ENCODE assay signal across 12 cellular contexts in the genomic region with DNA sequence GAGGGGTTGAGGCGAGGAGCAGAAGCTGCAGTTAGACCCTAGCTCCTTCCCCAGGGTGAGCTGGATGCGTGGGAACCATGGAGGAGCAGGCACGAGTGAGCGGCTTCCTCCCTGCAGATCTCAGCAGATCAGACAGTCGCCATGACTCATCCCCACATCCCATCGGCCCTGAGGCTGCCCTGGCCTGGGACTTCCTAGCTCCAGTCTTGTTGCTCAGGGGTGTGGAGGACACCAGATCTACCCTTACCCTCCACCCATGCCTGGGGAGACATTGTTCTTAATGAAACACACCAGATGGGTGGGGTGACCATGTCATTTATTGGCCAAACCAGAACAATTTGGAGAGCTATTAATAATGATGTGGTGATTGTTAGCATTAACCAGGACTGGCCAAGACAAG. TPM values are rescaled to one million over a fixed set of nuclear protein-coding genes. Genes with fewer than 3 reads are reported as not detected.
DNase-seq lines count a peak whose midpoint lies in the region; ATAC-seq and TF ChIP-seq lines count a peak whose summit lies in the region.
"Had no signal": no experiment of that assay in that cellular context is flagged by ENCODE, and none has a peak within 500 bp of the region (broad histone marks: within the 10 kb centered on the region; RNA-seq: fewer than 3 reads in every experiment).

No MANE protein-coding gene starts in this region.

- no peaks in the 10 kb centered on the region for H3K9me3 ChIP-seq in adrenal gland (replicated peaks in 1 of 3)
- H3K9me3 ChIP-seq in aorta (ENCODE audit: control insufficient read depth, low read length): no peaks in the 10 kb centered on the region
- H3K9me3 ChIP-seq in neural progenitor cell (ENCODE audit: low read depth): no peaks in the 10 kb centered on the region
- no peaks in the 10 kb centered on the region for H3K9me3 ChIP-seq in colonic mucosa

- intact Hi-C loops in adrenal gland (cut with DNase I): no loop called here
- intact Hi-C loops in aorta (cut with DNase I): no loop called here
- intact Hi-C loops in colonic mucosa (cut with DNase I): no loop called here

- H3K9ac ChIP-seq in neural progenitor cell (no peak overlapping the region), colonic mucosa (ENCODE audit: low read depth in 2 of 2, low read length in 2 of 2) (no peak overlapping the region)

- no peak overlapping the region for H2AFZ ChIP-seq in neural progenitor cell (replicated peaks)

- H3K4me1 ChIP-seq in adrenal gland (replicated peaks in 1 of 2): peaks cover 0 to 6% of the 10 kb centered on the region in 2 donors
- no peaks in the 10 kb centered on the region for H3K4me1 ChIP-seq in aorta (ENCODE audit: control insufficient read depth in 1 of 2, insufficient read depth in 2 of 2, low read length in 2 of 2)
- peaks cover 5% of the 10 kb centered on the region for H3K4me1 ChIP-seq in neural progenitor cell
- no peaks in the 10 kb centered on the region for H3K4me1 ChIP-seq in colonic mucosa

- peak; percentile 50 for DNase-seq in activated effector memory CD4-positive, alpha-beta T cell treated with anti-CD3 and anti-CD28 coated beads, Interleukin-2, amount 50 U/mL, for 16 hours
- no peak for DNase-seq in activated effector memory CD4-positive, alpha-beta T cell treated with Interleukin-2 at 50 U/mL for 16 hours
- DNase-seq in adrenal gland (peak in 6 of 7 donors; percentile 44 to 59 (median 53)), islet precursor cell (peak; percentile 98), aorta (peak; percentile 71 to 81), neural progenitor cell (ENCODE audit: low spot score) (no peak), GM19240 (ENCODE audit: insufficient read length, low spot score) (no peak), colonic mucosa (no peak)
- DNase-seq: 8988T; activated T-cell treated with anti-CD3 and anti-CD28 coated beads, Interleukin-2, amount 50 U/mL, for 48 hours had no signal

- H3K4me1 Mint-ChIP-seq in neural progenitor cell: peaks cover 9% of the 10 kb centered on the region

- H3K36me3 ChIP-seq in adrenal gland (replicated peaks in 1 of 2) (no peaks in the 10 kb centered on the region), aorta (ENCODE audit: control insufficient read depth in 1 of 2, insufficient read depth in 2 of 2, low read length in 1 of 2) (no peaks in the 10 kb centered on the region), neural progenitor cell (no peaks in the 10 kb centered on the region), colonic mucosa (no peaks in the 10 kb centered on the region)

- TF ChIP-seq CTCF in adrenal gland (IDR thresholded peaks at IDR 0.05): no peak
- no peak for TF ChIP-seq CTCF in neural progenitor cell (IDR thresholded peaks at IDR 0.05)
- TF ChIP-seq CTCF in colonic mucosa (IDR thresholded peaks at IDR 0.05): no peak

- H3K27me3 Mint-ChIP-seq in neural progenitor cell (ENCODE audit: insufficient read depth, low read depth): peaks cover 7% of the 10 kb centered on the region

- peaks cover 12% of the 10 kb centered on the region for H3F3A ChIP-seq in neural progenitor cell (ENCODE audit: low read depth)

- H3K27ac ChIP-seq in adrenal gland (no peak overlapping the region), aorta (ENCODE audit: low read depth in 1 of 2, low read length in 2 of 2) (no peak overlapping the region), neural progenitor cell (no peak overlapping the region), colonic mucosa (no peak overlapping the region)

- no peaks in the 10 kb centered on the region for H4K20me1 ChIP-seq in neural progenitor cell (ENCODE audit: low read depth)

- no peak overlapping the region for H3K4me3 Mint-ChIP-seq in neural progenitor cell

- WGBS in adrenal gland, 4 donors: 33 to 70% (median 43%) methylated on average over 2 to 6 of the region's 6 CpGs
- WGBS in aorta, 2 donors: 86 to 88% methylated on average over 6 of the region's 6 CpGs

- H3K27me3 ChIP-seq in adrenal gland (no peaks in the 10 kb centered on the region), aorta (ENCODE audit: control insufficient read depth in 1 of 2, insufficient read depth in 2 of 2, low read length in 1 of 2) (no peaks in the 10 kb centered on the region), neural progenitor cell (no peaks in the 10 kb centered on the region), colonic mucosa (no peaks in the 10 kb centered on the region)

- ATAC-seq in aorta (ENCODE audit: low FRiP score): no peak

- no peaks in the 10 kb centered on the region for H3K79me2 ChIP-seq in neural progenitor cell (ENCODE audit: low read depth)

- no peaks in the 10 kb centered on the region for H3K9me3 Mint-ChIP-seq in neural progenitor cell

- no peak overlapping the region for H3K4me3 ChIP-seq in adrenal gland
- H3K4me3 ChIP-seq in aorta (ENCODE audit: low read length in 2 of 2): no peak overlapping the region
- no peak overlapping the region for H3K4me3 ChIP-seq in neural progenitor cell
- no peak overlapping the region for H3K4me3 ChIP-seq in colonic mucosa

- TF ChIP-seq POLR2A in adrenal gland (IDR thresholded peaks at IDR 0.05): no peak

- no peak overlapping the region for H3K4me2 ChIP-seq in neural progenitor cell

- no peaks in the 10 kb centered on the region for H3K36me3 Mint-ChIP-seq in neural progenitor cell

- no peak overlapping the region for H3K27ac Mint-ChIP-seq in neural progenitor cell

RNA-seq across cellular contexts. Expression of a gene that starts 36.3 kb away (rescaled TPM):
- total RNA-seq in adrenal gland (100 to 1,000 TPM in 6 of 8 donors, 10 to 100 TPM in 2; 41.9 to 262 (median 149) TPM), aorta (100 to 1,000 TPM; 449 to 561 TPM), neural progenitor cell (ENCODE audit: low replicate concordance) (0.22 and 0.28 TPM in 2 replicates), colonic mucosa (10 to 100 TPM; 14.5 to 32.8 TPM)
- polyA plus RNA-seq in adrenal gland (10 to 100 TPM; 32.1 to 60.8 (median 46.9) TPM), aorta (100 to 1,000 TPM in 1 of 2 donors, 10 to 100 TPM in 1; 44.2 to 193 TPM)

RNA-seq across cellular contexts. Expression of a gene that starts 59.2 kb away (rescaled TPM):
- 1 to 10 TPM in 7 of 8 donors, under 1 TPM in 1; 0.78 to 5.3 (median 2.0) TPM for total RNA-seq in adrenal gland
- 1 to 10 TPM in 2 of 3 donors, under 1 TPM in 1; 0.42 to 8.0 (median 3.2) TPM for polyA plus RNA-seq in adrenal gland
- total RNA-seq in aorta: 10 to 100 TPM in 1 of 2 donors, 1 to 10 TPM in 1; 9.3 to 46.4 TPM
- 10 to 100 TPM in 1 of 2 donors, 1 to 10 TPM in 1; 2.0 to 31.9 TPM for polyA plus RNA-seq in aorta
- total RNA-seq in neural progenitor cell (ENCODE audit: low replicate concordance): 0.22 TPM in 2 replicates
- total RNA-seq in colonic mucosa: 1 to 10 TPM in 1 of 2 donors, under 1 TPM in 1; 0.40 to 3.9 TPM
- total RNA-seq: NCI-H460; T-helper 2 cell treated with Interferon-gamma antibody and Interleukin-4, amounts not matched to agents 100 ng/mL and 5 ng/mL, for 36 hours had no signal

Comparison
In these comparisons a context has a peak if more than half of its experiments do, and no peak if none do; other contexts are left out.
1. DNase-seq: peak in activated effector memory CD4-positive, alpha-beta T cell treated with anti-CD3 and anti-CD28 coated beads, Interleukin-2, amount 50 U/mL, for 16 hours (single experiment), adrenal gland (6 of 7), islet precursor cell (single experiment) and aorta (2 of 2); none in activated effector memory CD4-positive, alpha-beta T cell treated with Interleukin-2 at 50 U/mL for 16 hours (single experiment), neural progenitor cell (single experiment), GM19240 (single experiment) and colonic mucosa (single experiment).
2. RNA of a gene that starts 36.3 kb away (total RNA-seq): 449 to 561 TPM in aorta, 41.9 to 262 TPM in adrenal gland and 14.5 to 32.8 TPM in colonic mucosa; 0.22 to 0.28 TPM in neural progenitor cell; every median in the first group is over 10 times any median in the second.